In the genomic region with DNA sequence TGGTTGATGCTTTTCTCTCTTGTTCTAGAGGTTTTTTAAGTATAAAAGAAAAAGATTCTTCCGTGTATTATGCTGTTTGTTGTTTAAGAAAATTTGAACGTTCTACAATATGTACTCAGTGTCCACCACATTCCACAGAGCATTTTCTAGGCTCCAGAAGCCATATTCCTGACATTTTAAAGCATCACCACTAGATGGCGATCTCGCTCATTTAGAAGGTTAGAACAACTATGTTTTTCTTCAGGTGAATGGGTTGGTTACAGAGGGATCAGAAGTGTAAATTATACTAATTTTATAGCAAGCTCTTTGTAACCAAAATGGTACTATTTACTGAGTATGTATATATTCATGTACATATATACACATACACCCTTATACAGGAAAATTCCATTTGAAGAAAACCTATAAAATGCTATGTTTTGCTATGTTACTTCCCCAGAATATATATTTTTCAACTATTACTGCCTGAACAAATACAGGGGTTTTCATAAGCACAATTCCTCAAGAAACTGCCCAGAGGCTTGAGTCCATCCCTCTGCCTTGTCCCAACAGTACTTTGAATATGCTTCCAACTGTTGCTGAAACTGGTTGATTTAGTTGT, we compare ENCODE assay signal across 7 cellular contexts.
DNase-seq lines count a peak whose midpoint lies in the region; ATAC-seq lines count a peak whose summit lies in the region.

No MANE protein-coding gene starts in this region.

- DNase-seq in DMS79 treated with DMSO at 0.1 percent for 48 hours (lab: John Stamatoyannopoulos, UW) = peak; percentile 63
- peak; percentile 65 for DNase-seq in NCI-H2227 treated with DMSO at 0.1 percent for 48 hours (lab: John Stamatoyannopoulos, UW)
- peak; percentile 63 for DNase-seq in amniotic epithelial cell (ENCODE audit: low read depth)
- DNase-seq in iPS DF 4.7 (ENCODE audit: extremely low read depth, low spot score) = peak; percentile 33
- peak; percentile 25 for DNase-seq in stimulated activated CD8-positive, alpha-beta memory T cell treated with anti-CD3 and anti-CD28 coated beads, Interleukin-4, amount 100 ng/mL, for 48 hours

- ATAC-seq in GM19023 (IDR thresholded peaks at IDR 0.05; ENCODE audit: unreplicated experiment) (peak; percentile 55), HG03139 (IDR thresholded peaks at IDR 0.05; ENCODE audit: unreplicated experiment) (peak; percentile 70)

Comparison
In these comparisons a context has a peak if more than half of its experiments do, and no peak if none do; other contexts are left out.
1. Peak in every context shown above with its lines: DNase-seq and ATAC-seq.